ENCODE assay signal across 9 cellular contexts in genomic region chr12:94704452-94704871, GRCh38. TPM values are rescaled to one million over a fixed set of nuclear protein-coding genes. Genes with fewer than 3 reads are reported as not detected.
DNase-seq lines count a peak whose midpoint lies in the region; TF ChIP-seq lines count a peak whose summit lies in the region.
"Had no signal": no experiment of that assay in that cellular context is flagged by ENCODE, and none has a peak within 500 bp of the region (broad histone marks: within the 10 kb centered on the region; RNA-seq: fewer than 3 reads in every experiment).

No MANE protein-coding gene starts in this region.

- POLR2A ChIA-PET in AG04449 (lab: Yijun Ruan, JAX) = no interaction called here

- DNase-seq in AG04449 (ENCODE audit: low read depth, low spot score) (peak; percentile 40), HPDE6-E6E7 (ENCODE audit: extremely low spot score) (peak; percentile 39), brain microvascular endothelial cell (peak; percentile 87), lung microvascular endothelial cell (ENCODE audit: low read depth in 2 of 2) (peak; percentile 27 to 90), NCI-H82 (lab: John Stamatoyannopoulos, UW) (no peak), NCI-H128 (lab: John Stamatoyannopoulos, UW; ENCODE audit: unreplicated experiment) (no peak), NCI-H82 treated with DMSO at 0.1 percent for 48 hours (lab: John Stamatoyannopoulos, UW; ENCODE audit: unreplicated experiment) (no peak), activated T-cell treated with anti-CD3 and anti-CD28 coated beads for 4 hours (no peak)

- H3K27me3 ChIP-seq in brain microvascular endothelial cell (replicated peaks) = no peaks in the 10 kb centered on the region

- in situ Hi-C loops in brain microvascular endothelial cell (cut with HindIII; ENCODE audit: low pct_ligation_motif_present, low sequenced_read_pairs) = no loop called here

- TF ChIP-seq CTCF in AG04449 (IDR thresholded peaks at IDR 0.05; ENCODE audit: insufficient read depth, low read length, missing control alignments) (no peak), brain microvascular endothelial cell (IDR thresholded peaks at IDR 0.05; ENCODE audit: low read depth, low read length, missing control alignments) (no peak)

- CTCF ChIA-PET in AG04449 (lab: Yijun Ruan, JAX) = no interaction called here

- H3K4me3 ChIP-seq in AG04449 (ENCODE audit: low read depth, low read length) (no peak overlapping the region), brain microvascular endothelial cell (ENCODE audit: low read depth, low read length) (no peak overlapping the region)

- no peaks in the 10 kb centered on the region for H3K36me3 ChIP-seq in brain microvascular endothelial cell (replicated peaks)

- H3K27ac ChIP-seq in brain microvascular endothelial cell = peak overlapping the region; percentile 23
- H3K27ac ChIP-seq: KMS-11 had no signal

RNA-seq across cellular contexts. Expression of gene TMCC3, which starts 54.1 kb away (rescaled TPM):
- 3.2 and 8.5 TPM in 2 replicates for total RNA-seq in lung microvascular endothelial cell

Comparison
In these comparisons a context has a peak if more than half of its experiments do, and no peak if none do; other contexts are left out.
1. DNase-seq: peak in AG04449 (single experiment), HPDE6-E6E7 (single experiment), brain microvascular endothelial cell (single experiment) and lung microvascular endothelial cell (2 of 2); none in NCI-H82 (single experiment), NCI-H128 (single experiment), NCI-H82 treated with DMSO at 0.1 percent for 48 hours (single experiment) and activated T-cell treated with anti-CD3 and anti-CD28 coated beads for 4 hours (single experiment).